In the genomic region with DNA sequence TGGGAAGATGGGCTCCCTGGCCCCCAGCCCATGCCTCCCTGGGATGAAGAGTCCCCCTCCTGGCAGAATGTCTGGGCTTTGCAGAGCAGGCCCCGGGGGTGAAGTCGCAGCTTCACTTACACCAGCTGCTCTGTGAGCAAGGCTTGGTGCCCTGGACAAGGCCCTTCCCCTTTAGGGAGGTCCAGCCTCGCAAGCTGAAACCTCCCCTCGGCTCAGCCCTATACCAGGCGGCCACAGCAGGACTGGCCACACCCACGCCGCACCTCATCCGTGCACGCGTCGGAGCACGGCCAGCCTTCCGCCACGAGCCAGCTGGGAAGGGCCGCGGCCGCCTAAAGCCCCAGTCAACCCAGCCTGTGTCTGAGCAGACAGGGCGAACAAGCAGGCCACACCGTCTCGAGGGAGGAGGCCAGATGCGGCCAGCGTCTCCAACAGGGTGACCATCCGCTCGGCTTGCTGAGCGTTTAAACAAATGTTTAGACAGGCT, we compare ENCODE assay signal across 10 cellular contexts.
DNase-seq lines count a peak whose midpoint lies in the region; ATAC-seq and TF ChIP-seq lines count a peak whose summit lies in the region.
"Had no signal": no experiment of that assay in that cellular context is flagged by ENCODE, and none has a peak within 500 bp of the region (broad histone marks: within the 10 kb centered on the region; RNA-seq: fewer than 3 reads in every experiment).

No MANE protein-coding gene starts in this region.

- no peaks in the 10 kb centered on the region for H3K36me3 Mint-ChIP-seq in natural killer cell
- peaks cover 11% of the 10 kb centered on the region for H3K36me3 Mint-ChIP-seq in activated naive CD4-positive, alpha-beta T cell treated with anti-CD3 and anti-CD28 coated beads, Interleukin-2, amount 10 ng/mL, durations not matched to agents 7 days and 5 days

- peak; percentile 49 to 67 (median 58) for ATAC-seq in natural killer cell
- no peak for ATAC-seq in HG03175 (IDR thresholded peaks at IDR 0.05; ENCODE audit: unreplicated experiment)
- ATAC-seq in HG03342 (IDR thresholded peaks at IDR 0.05; ENCODE audit: unreplicated experiment) = no peak
- ATAC-seq: naive thymus-derived CD8-positive, alpha-beta T cell had no signal

- intact Hi-C loops in natural killer cell (cut with micrococcal nuclease) = no loop called here

- no peaks in the 10 kb centered on the region for H3K4me1 Mint-ChIP-seq in natural killer cell
- no peaks in the 10 kb centered on the region for H3K4me1 Mint-ChIP-seq in activated naive CD4-positive, alpha-beta T cell treated with anti-CD3 and anti-CD28 coated beads, Interleukin-2, amount 10 ng/mL, durations not matched to agents 7 days and 5 days
- H3K4me1 Mint-ChIP-seq: naive thymus-derived CD8-positive, alpha-beta T cell had no signal

- no peak overlapping the region for H3K27ac ChIP-seq in epithelial cell of prostate
- H3K27ac ChIP-seq: KMS-11 had no signal

- no peak for TF ChIP-seq CTCF in natural killer cell (IDR thresholded peaks at IDR 0.05)

- DNase-seq in GM04504 (ENCODE audit: low read depth) = peak; percentile 64
- DNase-seq in NCI-H82 (lab: John Stamatoyannopoulos, UW) = peak; percentile 89
- DNase-seq in epithelial cell of prostate (ENCODE audit: low read depth, low spot score) = peak; percentile 58
- no peak for DNase-seq in natural killer cell
- no peak for DNase-seq in T-helper 1 cell
- DNase-seq in activated naive CD4-positive, alpha-beta T cell treated with anti-CD3 and anti-CD28 coated beads, Interleukin-2, amount 10 ng/mL, durations not matched to agents 7 days and 5 days = no peak

- CTCF ChIA-PET in activated naive CD4-positive, alpha-beta T cell treated with anti-CD3 and anti-CD28 coated beads, Interleukin-2, amount 10 ng/mL, durations not matched to agents 7 days and 5 days (lab: Charles Lee) = interaction anchor here (1.1 kb wide), 1 partner anchor 11 kb away, joined by 3 read pairs; no protein-coding TSS in a partner anchor

- no peak overlapping the region for H3K27ac Mint-ChIP-seq in natural killer cell
- no peak overlapping the region for H3K27ac Mint-ChIP-seq in activated naive CD4-positive, alpha-beta T cell treated with anti-CD3 and anti-CD28 coated beads, Interleukin-2, amount 10 ng/mL, durations not matched to agents 7 days and 5 days
- H3K27ac Mint-ChIP-seq: naive thymus-derived CD8-positive, alpha-beta T cell had no signal

- no peaks in the 10 kb centered on the region for H3K9me3 Mint-ChIP-seq in natural killer cell
- no peaks in the 10 kb centered on the region for H3K9me3 Mint-ChIP-seq in activated naive CD4-positive, alpha-beta T cell treated with anti-CD3 and anti-CD28 coated beads, Interleukin-2, amount 10 ng/mL, durations not matched to agents 7 days and 5 days
- H3K9me3 Mint-ChIP-seq: naive thymus-derived CD8-positive, alpha-beta T cell had no signal

- no peaks in the 10 kb centered on the region for H3K27me3 Mint-ChIP-seq in natural killer cell (ENCODE audit: low read depth in 2 of 2)
- H3K27me3 Mint-ChIP-seq in activated naive CD4-positive, alpha-beta T cell treated with anti-CD3 and anti-CD28 coated beads, Interleukin-2, amount 10 ng/mL, durations not matched to agents 7 days and 5 days = peaks cover 17% of the 10 kb centered on the region
- H3K27me3 Mint-ChIP-seq: naive thymus-derived CD8-positive, alpha-beta T cell had no signal

- H3K4me3 Mint-ChIP-seq in natural killer cell = no peak overlapping the region
- no peak overlapping the region for H3K4me3 Mint-ChIP-seq in activated naive CD4-positive, alpha-beta T cell treated with anti-CD3 and anti-CD28 coated beads, Interleukin-2, amount 10 ng/mL, durations not matched to agents 7 days and 5 days
- H3K4me3 Mint-ChIP-seq: naive thymus-derived CD8-positive, alpha-beta T cell had no signal

Comparison
In these comparisons a context has a peak if more than half of its experiments do, and no peak if none do; other contexts are left out.
1. DNase-seq: peak in GM04504 (single experiment), NCI-H82 (single experiment) and epithelial cell of prostate (single experiment); none in natural killer cell (single experiment), T-helper 1 cell (0 of 5) and activated naive CD4-positive, alpha-beta T cell treated with anti-CD3 and anti-CD28 coated beads, Interleukin-2, amount 10 ng/mL, durations not matched to agents 7 days and 5 days (single experiment).
2. ATAC-seq: peak in natural killer cell (3 of 3); none in HG03175 (single experiment) and HG03342 (single experiment).